In genomic region chr12:94157891-94158495, GRCh38 we compare ENCODE assay signal across 8 cellular contexts. TPM values are rescaled to one million over a fixed set of nuclear protein-coding genes. Genes with fewer than 3 reads are reported as not detected.
DNase-seq lines count a peak whose midpoint lies in the region; ATAC-seq and TF ChIP-seq lines count a peak whose summit lies in the region.

No MANE protein-coding gene starts in this region.

- H4K20me1 ChIP-seq in OCI-LY3 (ENCODE audit: insufficient read depth, low read length) = no peaks in the 10 kb centered on the region

- H3K27ac ChIP-seq in OCI-LY3 (ENCODE audit: low read length) (no peak overlapping the region), esophagus muscularis mucosa (replicated peaks in 1 of 4) (no peak overlapping the region)

- DNase-seq in DMS79 (lab: John Stamatoyannopoulos, UW) (peak; percentile 63), activated gamma-delta T cell treated with Interleukin-2 at 50 U/mL for 16 hours (no peak), esophagus muscularis mucosa (ENCODE audit: extremely low spot score) (no peak), hepatic stellate cell (ENCODE audit: low spot score) (no peak), mesenteric fat pad (ENCODE audit: low spot score) (no peak)

- no peak overlapping the region for H3K9ac ChIP-seq in OCI-LY3 (ENCODE audit: low read length)

- no peak for TF ChIP-seq POLR2A in esophagus muscularis mucosa (IDR thresholded peaks at IDR 0.05; ENCODE audit: low read depth)

- 71% methylated on average over 8 of the region's 8 CpGs for WGBS in esophagus muscularis mucosa

- TF ChIP-seq CTCF in OCI-LY3 (IDR thresholded peaks at IDR 0.05; ENCODE audit: low read depth, low read length) (no peak), esophagus muscularis mucosa (IDR thresholded peaks at IDR 0.05) (no peak)

- H3K36me3 ChIP-seq in OCI-LY3 (replicated peaks; ENCODE audit: low read depth, low read length) (no peaks in the 10 kb centered on the region), esophagus muscularis mucosa (no peaks in the 10 kb centered on the region)

- H3K79me2 ChIP-seq in OCI-LY3 (ENCODE audit: low read length) = no peaks in the 10 kb centered on the region

- H3K4me3 ChIP-seq in OCI-LY3 (ENCODE audit: low read length) (no peak overlapping the region), esophagus muscularis mucosa (no peak overlapping the region)

- H3K4me2 ChIP-seq in OCI-LY3 (ENCODE audit: low read length) = peak overlapping the region; percentile 10; the same call in 1 of the 2 replicates

- TF ChIP-seq EP300 in esophagus muscularis mucosa (IDR thresholded peaks at IDR 0.05) = no peak

- H3K27me3 ChIP-seq in OCI-LY3 (ENCODE audit: low read depth, low read length) = peaks cover 43% of the 10 kb centered on the region
- H3K27me3 ChIP-seq in esophagus muscularis mucosa = peaks cover 0 to 8% (median 0%) of the 10 kb centered on the region in 4 donors

- intact Hi-C loops in esophagus muscularis mucosa (cut with DNase I) = no loop called here

- H3K4me1 ChIP-seq in OCI-LY3 (ENCODE audit: low read length) (peaks cover 10% of the 10 kb centered on the region), esophagus muscularis mucosa (no peaks in the 10 kb centered on the region)

- no peak overlapping the region for H2AFZ ChIP-seq in OCI-LY3 (ENCODE audit: low read depth, low read length)

- peak; percentile 66 for ATAC-seq in GM19328 (IDR thresholded peaks at IDR 0.05; ENCODE audit: unreplicated experiment)
- ATAC-seq in HG03139 (IDR thresholded peaks at IDR 0.05; ENCODE audit: unreplicated experiment) = peak; percentile 67

- no peaks in the 10 kb centered on the region for H3K9me3 ChIP-seq in OCI-LY3 (ENCODE audit: insufficient read depth, low read length)
- no peaks in the 10 kb centered on the region for H3K9me3 ChIP-seq in esophagus muscularis mucosa

RNA-seq across cellular contexts. Expression of gene PLXNC1, which starts 9.6 kb away (rescaled TPM):
- total RNA-seq in esophagus muscularis mucosa (10 to 100 TPM in 1 of 4 donors, 1 to 10 TPM in 3; 4.0 to 12.3 (median 7.4) TPM), mesenteric fat pad (8.9 TPM)
